ENCODE assay signal across 1 cellular context in the genomic region with DNA sequence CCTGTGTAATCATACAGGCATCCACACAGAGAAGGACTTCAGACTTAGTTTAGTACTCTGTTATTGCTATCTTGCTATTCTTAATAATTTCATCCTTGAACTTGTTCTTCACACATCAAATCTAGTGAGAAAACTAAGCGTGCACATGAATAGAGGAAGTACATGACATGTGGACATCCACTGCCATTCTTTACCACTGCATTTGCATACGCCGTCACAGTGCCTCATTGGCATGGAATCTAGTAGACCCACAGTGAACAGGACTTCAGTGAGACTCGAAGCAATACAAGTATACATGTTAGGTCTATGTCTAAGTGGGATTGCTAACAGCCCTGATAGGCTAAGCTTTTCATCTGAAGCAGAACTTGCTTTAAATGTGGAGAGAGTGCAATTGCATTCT.
TF ChIP-seq lines count a peak whose summit lies in the region.

No MANE protein-coding gene starts in this region.

TF ChIP-seq in SK-N-SH, 30 proteins besides CTCF, POLR2A, EP300 and RAD21 (continued from another document):
- TF ChIP-seq, protein P1, sequence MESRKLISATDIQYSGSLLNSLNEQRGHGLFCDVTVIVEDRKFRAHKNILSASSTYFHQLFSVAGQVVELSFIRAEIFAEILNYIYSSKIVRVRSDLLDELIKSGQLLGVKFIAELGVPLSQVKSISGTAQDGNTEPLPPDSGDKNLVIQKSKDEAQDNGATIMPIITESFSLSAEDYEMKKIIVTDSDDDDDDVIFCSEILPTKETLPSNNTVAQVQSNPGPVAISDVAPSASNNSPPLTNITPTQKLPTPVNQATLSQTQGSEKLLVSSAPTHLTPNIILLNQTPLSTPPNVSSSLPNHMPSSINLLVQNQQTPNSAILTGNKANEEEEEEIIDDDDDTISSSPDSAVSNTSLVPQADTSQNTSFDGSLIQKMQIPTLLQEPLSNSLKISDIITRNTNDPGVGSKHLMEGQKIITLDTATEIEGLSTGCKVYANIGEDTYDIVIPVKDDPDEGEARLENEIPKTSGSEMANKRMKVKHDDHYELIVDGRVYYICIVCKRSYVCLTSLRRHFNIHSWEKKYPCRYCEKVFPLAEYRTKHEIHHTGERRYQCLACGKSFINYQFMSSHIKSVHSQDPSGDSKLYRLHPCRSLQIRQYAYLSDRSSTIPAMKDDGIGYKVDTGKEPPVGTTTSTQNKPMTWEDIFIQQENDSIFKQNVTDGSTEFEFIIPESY (IDR thresholded peaks at IDR 0.05; ENCODE audit: borderline replicate concordance, low read depth), result no peak
- no peak for TF ChIP-seq FOXM1 (IDR thresholded peaks at IDR 0.05; ENCODE audit: low read depth)
